Comparison of ENCODE assay signal across 8 cellular contexts in the genomic region with DNA sequence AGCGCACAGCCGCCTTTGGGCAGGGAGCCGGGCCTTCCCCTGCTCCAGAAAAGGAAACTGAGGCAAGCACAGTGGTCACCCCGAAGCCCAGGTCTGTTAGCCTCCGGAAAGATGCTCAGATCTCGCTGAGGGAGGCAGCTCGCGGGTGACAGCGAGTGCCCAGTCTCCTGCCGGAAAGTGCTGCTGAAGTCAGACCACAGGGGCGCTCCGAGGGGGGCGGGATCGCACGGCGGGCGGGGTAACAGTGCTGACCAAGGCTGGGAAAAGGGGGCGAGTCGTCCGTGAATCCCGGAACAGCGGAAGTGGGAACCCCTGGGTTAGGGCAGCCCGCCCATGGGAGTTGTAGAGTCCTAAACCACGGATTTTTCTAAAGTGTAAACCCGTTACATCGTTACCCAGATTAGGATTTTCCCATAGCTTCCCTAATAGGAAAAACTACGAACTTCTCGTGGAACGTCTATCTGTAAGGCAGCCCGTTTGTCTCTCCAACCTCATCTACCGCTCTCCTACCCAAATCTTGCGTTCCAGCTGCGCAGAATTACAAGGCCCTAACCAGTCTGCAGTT. TPM values are rescaled to one million over a fixed set of nuclear protein-coding genes. Genes with fewer than 3 reads are reported as not detected.
DNase-seq lines count a peak whose midpoint lies in the region; ATAC-seq and TF ChIP-seq lines count a peak whose summit lies in the region.

No MANE protein-coding gene starts in this region.

- H3K9me3 Mint-ChIP-seq in activated CD4-positive, alpha-beta T cell treated with anti-CD3 and anti-CD28 coated beads, Interleukin-2, amount 10 ng/mL, durations not matched to agents 24 days and 14 days = peaks cover 4% of the 10 kb centered on the region

- peak; percentile 29 to 37 for DNase-seq in NCI-H2081 (lab: John Stamatoyannopoulos, UW)
- no peak for DNase-seq in NCI-H2081 treated with DMSO at 0.1 percent for 48 hours (lab: John Stamatoyannopoulos, UW)
- peak; percentile 85 for DNase-seq in GM23248
- peak; percentile 35 for DNase-seq in KBM-7
- DNase-seq in activated CD4-positive, alpha-beta T cell treated with anti-CD3 and anti-CD28 coated beads, Interleukin-2, amount 10 ng/mL, durations not matched to agents 24 days and 14 days = peak; percentile 85
- no peak for DNase-seq in epithelial cell of proximal tubule (ENCODE audit: low read depth)
- peak; percentile 27 for DNase-seq in mucosa of gallbladder (ENCODE audit: low spot score)
- DNase-seq in thoracic aorta (ENCODE audit: low spot score) = peak; percentile 51

- peaks cover 31% of the 10 kb centered on the region for H3K36me3 Mint-ChIP-seq in activated CD4-positive, alpha-beta T cell treated with anti-CD3 and anti-CD28 coated beads, Interleukin-2, amount 10 ng/mL, durations not matched to agents 24 days and 14 days (ENCODE audit: low read depth)

- intact Hi-C loops in activated CD4-positive, alpha-beta T cell treated with anti-CD3 and anti-CD28 coated beads, Interleukin-2, amount 10 ng/mL, durations not matched to agents 24 days and 14 days (cut with micrococcal nuclease) = loop anchor here (1.0 to 5.0 kb wide), 3 partner anchors 32 to 369 kb away; a partner anchor contains a TSS

- in situ Hi-C loops in GM23248 (cut with MboI) (no loop called here), KBM-7 (cut with MboI; ENCODE audit: low pct_unique_long_range_greater_than_20kb, low sequenced_read_pairs) (no loop called here)

- WGBS in GM23248 (ENCODE audit: low coverage in 1 of 2, low lambda C conversion rate in 2 of 2, missing lambda C conversion rate in 2 of 2), 2 experiments = 1% methylated on average over 25 to 33 of the region's 33 CpGs

- ATAC-seq in thoracic aorta (ENCODE audit: insufficient number of reproducible peaks, low FRiP score, low read depth) = peak; percentile 19

- H3K4me3 ChIP-seq in GM23248 (peak overlapping the region; percentile 90), epithelial cell of proximal tubule (ENCODE audit: low read depth, low read length) (peak overlapping the region; percentile 98), thoracic aorta (peak overlapping the region; percentile 98)

- H3K27me3 Mint-ChIP-seq in activated CD4-positive, alpha-beta T cell treated with anti-CD3 and anti-CD28 coated beads, Interleukin-2, amount 10 ng/mL, durations not matched to agents 24 days and 14 days = peaks cover 1% of the 10 kb centered on the region

- peak overlapping the region; percentile 87 for H3K27ac Mint-ChIP-seq in activated CD4-positive, alpha-beta T cell treated with anti-CD3 and anti-CD28 coated beads, Interleukin-2, amount 10 ng/mL, durations not matched to agents 24 days and 14 days

- no peaks in the 10 kb centered on the region for H3K9me3 ChIP-seq in GM23248 (ENCODE audit: low read depth)
- no peaks in the 10 kb centered on the region for H3K9me3 ChIP-seq in thoracic aorta

- peak overlapping the region; percentile 93 for H2AFZ ChIP-seq in GM23248

- H3K4me1 ChIP-seq in GM23248 (ENCODE audit: insufficient read depth) = no peaks in the 10 kb centered on the region
- H3K4me1 ChIP-seq in thoracic aorta (ENCODE audit: control insufficient read depth in 1 of 2, low read depth in 2 of 2) = peaks cover 0 to 19% of the 10 kb centered on the region in 2 donors

- H3K36me3 ChIP-seq in GM23248 (ENCODE audit: low read depth) (no peaks in the 10 kb centered on the region), thoracic aorta (no peaks in the 10 kb centered on the region)

- peak overlapping the region; percentile 91 for H3K4me3 Mint-ChIP-seq in activated CD4-positive, alpha-beta T cell treated with anti-CD3 and anti-CD28 coated beads, Interleukin-2, amount 10 ng/mL, durations not matched to agents 24 days and 14 days

- no peak for TF ChIP-seq CTCF in epithelial cell of proximal tubule (conservative IDR thresholded peaks at IDR 0.05; ENCODE audit: low read depth, low read length)
- no peak for TF ChIP-seq CTCF in thoracic aorta (IDR thresholded peaks at IDR 0.05)

- H3K4me1 Mint-ChIP-seq in activated CD4-positive, alpha-beta T cell treated with anti-CD3 and anti-CD28 coated beads, Interleukin-2, amount 10 ng/mL, durations not matched to agents 24 days and 14 days = peaks cover 23% of the 10 kb centered on the region

- no peaks in the 10 kb centered on the region for H4K20me1 ChIP-seq in GM23248 (ENCODE audit: insufficient read depth)

- no peaks in the 10 kb centered on the region for H3K9me2 ChIP-seq in GM23248 (ENCODE audit: insufficient read depth)

- peak overlapping the region; percentile 87 for H3K9ac ChIP-seq in GM23248

- peaks cover 40% of the 10 kb centered on the region for H3K79me2 ChIP-seq in GM23248 (ENCODE audit: insufficient read depth)

- H3K27me3 ChIP-seq in GM23248 (replicated peaks; ENCODE audit: insufficient read depth) (no peaks in the 10 kb centered on the region), thoracic aorta (replicated peaks; ENCODE audit: insufficient read depth) (no peaks in the 10 kb centered on the region)

- H3K4me2 ChIP-seq in GM23248 (ENCODE audit: unreplicated experiment) = peak overlapping the region; percentile 87

- peak overlapping the region; percentile 57 for H3K27ac ChIP-seq in GM23248
- peak overlapping the region; percentile 78 to 92 for H3K27ac ChIP-seq in thoracic aorta

- H3F3A ChIP-seq in GM23248 (ENCODE audit: insufficient read depth) = no peaks in the 10 kb centered on the region

RNA-seq across cellular contexts. Expression of a gene that starts 0.5 kb away (rescaled TPM):
- 35.2 and 36.2 TPM in 2 replicates for total RNA-seq in GM23248 (2014; rRNA removed; shearing (Covaris generic))
- polyA plus RNA-seq in GM23248 (2016; fragmentation: Nextera tagmentation; extraction: Ambion mirVana) = 23.0 and 24.2 TPM in 2 replicates
- total RNA-seq in activated CD4-positive, alpha-beta T cell treated with anti-CD3 and anti-CD28 coated beads, Interleukin-2, amount 10 ng/mL, durations not matched to agents 24 days and 14 days = 44.3 and 44.9 TPM in 2 replicates
- 18.1 and 19.2 TPM in 2 replicates for total RNA-seq in epithelial cell of proximal tubule
- 43.2 TPM for total RNA-seq in mucosa of gallbladder
- total RNA-seq in thoracic aorta = 10 to 100 TPM; 21.8 to 24.2 TPM

RNA-seq across cellular contexts. Expression of a gene that starts 0.6 kb away (rescaled TPM):
- 36.8 and 39.2 TPM in 2 replicates for total RNA-seq in GM23248 (2014; rRNA removed; shearing (Covaris generic))
- polyA plus RNA-seq in GM23248 (2016; fragmentation: Nextera tagmentation; extraction: Ambion mirVana) = 17.3 and 20.7 TPM in 2 replicates
- total RNA-seq in activated CD4-positive, alpha-beta T cell treated with anti-CD3 and anti-CD28 coated beads, Interleukin-2, amount 10 ng/mL, durations not matched to agents 24 days and 14 days = 23.4 and 26.1 TPM in 2 replicates
- total RNA-seq in epithelial cell of proximal tubule = 12.2 and 37.5 TPM in 2 replicates
- total RNA-seq in mucosa of gallbladder = 48.8 TPM
- total RNA-seq in thoracic aorta = 10 to 100 TPM; 40.6 to 44.3 TPM

RNA-seq across cellular contexts. Expression of a gene that starts 24.9 kb away (rescaled TPM):
- total RNA-seq in GM23248 (2014; rRNA removed; shearing (Covaris generic)) = not detected in 2 replicates
- not detected in 2 replicates for polyA plus RNA-seq in GM23248 (2016; fragmentation: Nextera tagmentation; extraction: Ambion mirVana)
- total RNA-seq in activated CD4-positive, alpha-beta T cell treated with anti-CD3 and anti-CD28 coated beads, Interleukin-2, amount 10 ng/mL, durations not matched to agents 24 days and 14 days = not detected in 2 replicates
- total RNA-seq in epithelial cell of proximal tubule (not detected in 2 replicates), mucosa of gallbladder (not detected), thoracic aorta (not detected)

RNA-seq across cellular contexts. Expression of a gene that starts 26.3 kb away (rescaled TPM):
- total RNA-seq in GM23248 (2014; rRNA removed; shearing (Covaris generic)) = not detected in 2 replicates
- polyA plus RNA-seq in GM23248 (2016; fragmentation: Nextera tagmentation; extraction: Ambion mirVana) = not detected in 2 replicates
- total RNA-seq in activated CD4-positive, alpha-beta T cell treated with anti-CD3 and anti-CD28 coated beads, Interleukin-2, amount 10 ng/mL, durations not matched to agents 24 days and 14 days = not detected in 2 replicates
- total RNA-seq in epithelial cell of proximal tubule (1.1 TPM in 1 of 2 replicates, not detected in the other), mucosa of gallbladder (not detected), thoracic aorta (not detected)

RNA-seq across cellular contexts. Expression of a gene that starts 32.2 kb away (rescaled TPM):
- 27.4 and 50.8 TPM in 2 replicates for total RNA-seq in GM23248 (2014; rRNA removed; shearing (Covaris generic))
- 37.4 and 37.9 TPM in 2 replicates for polyA plus RNA-seq in GM23248 (2016; fragmentation: Nextera tagmentation; extraction: Ambion mirVana)
- total RNA-seq in activated CD4-positive, alpha-beta T cell treated with anti-CD3 and anti-CD28 coated beads, Interleukin-2, amount 10 ng/mL, durations not matched to agents 24 days and 14 days = 66.5 and 71.5 TPM in 2 replicates
- total RNA-seq in epithelial cell of proximal tubule = 34.8 and 40.8 TPM in 2 replicates
- total RNA-seq in mucosa of gallbladder = 57.5 TPM
- total RNA-seq in thoracic aorta = 10 to 100 TPM; 36.7 to 42.7 TPM

Comparison
In these comparisons a context has a peak if more than half of its experiments do, and no peak if none do; other contexts are left out.
1. DNase-seq: peak in NCI-H2081 (2 of 2), GM23248 (single experiment), KBM-7 (single experiment), activated CD4-positive, alpha-beta T cell treated with anti-CD3 and anti-CD28 coated beads, Interleukin-2, amount 10 ng/mL, durations not matched to agents 24 days and 14 days (single experiment), mucosa of gallbladder (single experiment) and thoracic aorta (single experiment); none in NCI-H2081 treated with DMSO at 0.1 percent for 48 hours (single experiment) and epithelial cell of proximal tubule (single experiment).
2. Peak in every context shown above with its lines, with median percentiles within 50 percentile points of each other: H3K4me3 ChIP-seq.